21 cellular contexts compared by ENCODE assay signal in genomic region chr13:80563451-80563850, GRCh38.
DNase-seq lines count a peak whose midpoint lies in the region; ATAC-seq, FAIRE-seq and TF ChIP-seq lines count a peak whose summit lies in the region.
"Had no signal": no experiment of that assay in that cellular context is flagged by ENCODE, and none has a peak within 500 bp of the region (broad histone marks: within the 10 kb centered on the region; RNA-seq: fewer than 3 reads in every experiment).

No MANE protein-coding gene starts in this region.

- CTCF ChIA-PET in endothelial cell of umbilical vein (lab: Charles Lee) = no interaction called here

- TF ChIP-seq CTCF in endothelial cell of umbilical vein (IDR thresholded peaks at IDR 0.05; ENCODE audit: extremely low read depth in 1 of 2, insufficient read depth in 1 of 2, low read depth in 1 of 2, low read length in 2 of 2) (no peak), nephron (IDR thresholded peaks at IDR 0.05; ENCODE audit: unreplicated experiment in 3 of 3) (no peak), Peyer's patch (IDR thresholded peaks at IDR 0.05) (no peak), H9 (conservative IDR thresholded peaks at IDR 0.05) (no peak)

- WGBS in H9 (ENCODE audit: extremely low coverage, insufficient read length, low lambda C conversion rate) = no CpG with 5 or more reads among the region's 4 CpGs

- H3K4me1 Mint-ChIP-seq in nephron (peaks cover 41% of the 10 kb centered on the region), H9 (no peaks in the 10 kb centered on the region)

- H3K9me3 ChIP-seq in adipocyte (ENCODE audit: control insufficient read depth, low read length) (no peaks in the 10 kb centered on the region), endothelial cell of umbilical vein (replicated peaks; ENCODE audit: control insufficient read depth, insufficient read depth, low read length) (no peaks in the 10 kb centered on the region), Peyer's patch (no peaks in the 10 kb centered on the region), H9 (ENCODE audit: control insufficient read depth, low read depth, low read length) (no peaks in the 10 kb centered on the region)
- H3K9me3 ChIP-seq: SJSA1 had no signal

- no peaks in the 10 kb centered on the region for H3K23me2 ChIP-seq in H9 (ENCODE audit: insufficient read length, low read depth, low read length, poor library complexity, severe bottlenecking)

- dilution Hi-C loops in endothelial cell of umbilical vein (cut with MboI; ENCODE audit: extremely low pct_ligation_motif_present, low sequenced_read_pairs) = no loop called here

- H3K4me3 ChIP-seq in ACC112 (ENCODE audit: low read depth, low read length) (no peak overlapping the region), adipocyte (ENCODE audit: low read length) (peak overlapping the region; percentile 23), endothelial cell of umbilical vein (replicated peaks in 1 of 3; ENCODE audit: insufficient read depth in 1 of 3, low read depth in 1 of 3, low read length in 3 of 3) (no peak overlapping the region), Peyer's patch (no peak overlapping the region)
- H3K4me3 ChIP-seq: SJSA1 had no signal

- no peak overlapping the region for H2BK120ac ChIP-seq in H9 (ENCODE audit: low read depth, low read length, poor library complexity, severe bottlenecking)

- H4K8ac ChIP-seq in H9 (replicated peaks; ENCODE audit: insufficient read length, low read depth, low read length) = no peak overlapping the region

- H3K27me3 Mint-ChIP-seq in nephron (ENCODE audit: low read depth) (peaks cover 5% of the 10 kb centered on the region), H9 (ENCODE audit: low read depth) (no peaks in the 10 kb centered on the region)
- H3K27me3 Mint-ChIP-seq: CD4-positive, alpha-beta memory T cell had no signal

- TF ChIP-seq POLR2A in endothelial cell of umbilical vein (IDR thresholded peaks at IDR 0.05; ENCODE audit: low read depth, low read length) = no peak
- no peak for TF ChIP-seq POLR2A in Peyer's patch (IDR thresholded peaks at IDR 0.05)

- no peaks in the 10 kb centered on the region for H3K4me1 ChIP-seq in ACC112 (ENCODE audit: control insufficient read depth, insufficient read depth, low read length, unreplicated experiment)
- H3K4me1 ChIP-seq in adipocyte (ENCODE audit: control insufficient read depth, insufficient read depth, low read length) = peaks cover 10% of the 10 kb centered on the region
- no peaks in the 10 kb centered on the region for H3K4me1 ChIP-seq in endothelial cell of umbilical vein (ENCODE audit: control insufficient read depth, extremely low read depth, insufficient read depth, low read length)
- no peaks in the 10 kb centered on the region for H3K4me1 ChIP-seq in Peyer's patch
- no peaks in the 10 kb centered on the region for H3K4me1 ChIP-seq in H9 (ENCODE audit: insufficient read depth, low read length)
- H3K4me1 ChIP-seq: SJSA1 had no signal

- H3K9ac ChIP-seq in adipocyte (ENCODE audit: low read length) (no peak overlapping the region), endothelial cell of umbilical vein (replicated peaks; ENCODE audit: extremely low read depth, insufficient read depth, low read length) (no peak overlapping the region), H9 (ENCODE audit: extremely low read depth, insufficient read length, low read length) (no peak overlapping the region)

- POLR2A ChIA-PET in endothelial cell of umbilical vein (lab: Charles Lee) = no interaction called here

- no peak overlapping the region for H2BK12ac ChIP-seq in H9 (ENCODE audit: insufficient read length, low read depth, low read length)

- H3K36me3 ChIP-seq in ACC112 (ENCODE audit: insufficient read depth, low read length) (no peaks in the 10 kb centered on the region), adipocyte (ENCODE audit: control insufficient read depth, insufficient read depth, low read length, severe bottlenecking) (no peaks in the 10 kb centered on the region), endothelial cell of umbilical vein (ENCODE audit: control insufficient read depth in 2 of 2, extremely low read depth in 1 of 2, insufficient read depth in 2 of 2, low read length in 2 of 2) (no peaks in the 10 kb centered on the region), Peyer's patch (no peaks in the 10 kb centered on the region)
- H3K36me3 ChIP-seq: SJSA1 had no signal

- no peak overlapping the region for H2AK5ac ChIP-seq in H9 (ENCODE audit: insufficient read length, low read length)

- H3K9me3 Mint-ChIP-seq in nephron = no peaks in the 10 kb centered on the region
- peaks cover 0 to 6% of the 10 kb centered on the region in 2 experiments; a peak in 2 of 5 replicates for H3K9me3 Mint-ChIP-seq in H9

- H3K27ac Mint-ChIP-seq in nephron (peak overlapping the region; percentile 41 to 62 (median 51)), H9 (no peak overlapping the region)
- H3K27ac Mint-ChIP-seq: CD4-positive, alpha-beta memory T cell had no signal

- H2BK15ac ChIP-seq in H9 (ENCODE audit: low read depth, low read length) = no peak overlapping the region

- no peak overlapping the region for H3K18ac ChIP-seq in H9 (ENCODE audit: insufficient read length, low read depth, low read length)

- no peaks in the 10 kb centered on the region for H3K79me1 ChIP-seq in H9 (ENCODE audit: insufficient read depth, low read depth, low read length, poor library complexity, severe bottlenecking)

- no TSS peak for BruUV-seq in endothelial cell of umbilical vein (replicated peaks; lab: Mats Ljungman, UMichigan)

- no peak overlapping the region for H2BK20ac ChIP-seq in H9 (ENCODE audit: low read depth, low read length, poor library complexity, severe bottlenecking)

- no peak for FAIRE-seq in endothelial cell of umbilical vein (lab: Jason Lieb, UNC)
- FAIRE-seq: A204.1, H1 had no signal

- no peak overlapping the region for H3K14ac ChIP-seq in H9 (ENCODE audit: insufficient read depth, low read length)

- H3T11ph ChIP-seq in H9 (ENCODE audit: low read length) = no peak overlapping the region

- H3K9me1 ChIP-seq in endothelial cell of umbilical vein (replicated peaks; ENCODE audit: control insufficient read depth, extremely low read depth, insufficient read depth, low read length) = no peaks in the 10 kb centered on the region

- H3K79me2 ChIP-seq in ACC112 (ENCODE audit: control insufficient read depth, insufficient read depth, low read length, unreplicated experiment) (no peaks in the 10 kb centered on the region), endothelial cell of umbilical vein (ENCODE audit: control insufficient read depth, insufficient read depth, low read length) (no peaks in the 10 kb centered on the region), H9 (ENCODE audit: insufficient read depth, low read length) (no peaks in the 10 kb centered on the region)

- H3K56ac ChIP-seq in H9 (ENCODE audit: insufficient read length, low read depth, low read length) = no peak overlapping the region

- ATAC-seq in stimulated activated naive CD8-positive, alpha-beta T cell treated with anti-CD3 and anti-CD28 coated beads, Interleukin-15, Interleukin-2, amounts not matched to agents 100 U/mL and 50 U/mL, for 24 hours = no peak
- ATAC-seq: HCT116, PC-3, Right ventricle myocardium inferior had no signal

- H3K36me3 Mint-ChIP-seq in nephron (ENCODE audit: low read depth) (no peaks in the 10 kb centered on the region), H9 (ENCODE audit: insufficient read depth in 1 of 3, low read depth in 3 of 3) (peaks cover 0 to 5% (median 0%) of the 10 kb centered on the region in 3 experiments; a peak in 2 of 7 replicates)
- H3K36me3 Mint-ChIP-seq: CD4-positive, alpha-beta memory T cell had no signal

- H4K20me1 ChIP-seq in endothelial cell of umbilical vein (replicated peaks; ENCODE audit: control insufficient read depth, extremely low read depth, insufficient read depth, low read length) = no peaks in the 10 kb centered on the region
- no peaks in the 10 kb centered on the region for H4K20me1 ChIP-seq in H9 (ENCODE audit: control insufficient read depth, insufficient read depth, insufficient read length)

- H3K27ac ChIP-seq in ACC112 (ENCODE audit: low read depth, low read length) (no peak overlapping the region), endothelial cell of umbilical vein (ENCODE audit: insufficient read depth, low read depth, low read length) (no peak overlapping the region), Peyer's patch (no peak overlapping the region), H9 (ENCODE audit: insufficient read length, low read depth, low read length) (no peak overlapping the region)
- H3K27ac ChIP-seq: SJSA1 had no signal

- intact Hi-C loops in endothelial cell of umbilical vein (cut with micrococcal nuclease) = no loop called here

- no peak overlapping the region for H2BK5ac ChIP-seq in H9 (ENCODE audit: insufficient read length, low read length)

- DNase-seq in adipocyte (ENCODE audit: low read depth) (no peak), endothelial cell of umbilical vein (ENCODE audit: low read depth, low spot score) (no peak), Peyer's patch (no peak), H9 (no peak)
- no peak for DNase-seq in stimulated activated naive CD8-positive, alpha-beta T cell treated with anti-CD3 and anti-CD28 coated beads, Interleukin-15, Interleukin-2, amounts not matched to agents 100 U/mL and 50 U/mL, for 24 hours
- DNase-seq: AML-193; CD4-positive, alpha-beta memory T cell; Karpas-422; NCI-H2029; NCI-H446 treated with DMSO at 0.1 percent for 48 hours; NCI-H526; NCI-H82; NK-92 treated with Interleukin-12 subunit alpha and Interleukin-12 subunit beta, amount 100 ng/mL, for 24 hours; PC-3 had no signal

- no peak overlapping the region for H3K4me3 Mint-ChIP-seq in nephron
- H3K4me3 Mint-ChIP-seq in H9 = no peak overlapping the region

- no peak overlapping the region for H4K5ac ChIP-seq in H9 (ENCODE audit: insufficient read length, low read depth, low read length)

- H3K23ac ChIP-seq in H9 (ENCODE audit: insufficient read length, low read depth, low read length) = no peak overlapping the region

- no peak overlapping the region for H3K4me2 ChIP-seq in endothelial cell of umbilical vein (ENCODE audit: insufficient read depth, low read length)
- H3K4me2 ChIP-seq in H9 (ENCODE audit: insufficient read depth, insufficient read length, low read length) = no peak overlapping the region

- H3K27me3 ChIP-seq in ACC112 (ENCODE audit: insufficient read depth, low read length) = no peaks in the 10 kb centered on the region
- no peaks in the 10 kb centered on the region for H3K27me3 ChIP-seq in adipocyte (replicated peaks; ENCODE audit: control insufficient read depth, insufficient read depth, low read length)
- H3K27me3 ChIP-seq in endothelial cell of umbilical vein (ENCODE audit: control insufficient read depth in 2 of 2, insufficient read depth in 2 of 2, low read length in 2 of 2) = no peaks in the 10 kb centered on the region
- no peaks in the 10 kb centered on the region for H3K27me3 ChIP-seq in Peyer's patch
- no peaks in the 10 kb centered on the region for H3K27me3 ChIP-seq in H9 (ENCODE audit: insufficient read depth, low read length)
- H3K27me3 ChIP-seq: SJSA1 had no signal

- peak overlapping the region; percentile 40 for H2AFZ ChIP-seq in ACC112 (ENCODE audit: low read length, unreplicated experiment)
- H2AFZ ChIP-seq in endothelial cell of umbilical vein (ENCODE audit: low read depth, low read length) = peak overlapping the region; percentile 41
- H2AFZ ChIP-seq in H9 (ENCODE audit: low read length) = no peak overlapping the region

- H3K4ac ChIP-seq in H9 (ENCODE audit: low read depth, low read length) = no peak overlapping the region

- no peak overlapping the region for H4K91ac ChIP-seq in H9 (ENCODE audit: insufficient read length, low read depth, low read length)

Comparison
In these comparisons a context has a peak if more than half of its experiments do, and no peak if none do; other contexts are left out.
1. H3K27ac Mint-ChIP-seq: peak in nephron (3 of 3); none in H9 (0 of 3).